In genomic region chr4:151014521-151015457, GRCh38 we compare ENCODE assay signal across 8 cellular contexts. TPM values are rescaled to one million over a fixed set of nuclear protein-coding genes. Genes with fewer than 3 reads are reported as not detected.
DNase-seq lines count a peak whose midpoint lies in the region; ATAC-seq, FAIRE-seq and TF ChIP-seq lines count a peak whose summit lies in the region.

Gene LRBA, minus strand, starts transcription at chr4:151015284. Its CDS starts 642 bp downstream, at chr4:151014642.

- peak within 1 kb of the TSS; percentile 58 for H3K9ac ChIP-seq in fibroblast of lung (ENCODE audit: insufficient read depth, low read length)

- peaks cover 22 to 37% (median 32%) of the 10 kb centered on the region in 7 donors for H3K4me1 Mint-ChIP-seq in naive thymus-derived CD4-positive, alpha-beta T cell
- peaks cover 32% of the 10 kb centered on the region for H3K4me1 Mint-ChIP-seq in stimulated activated memory B cell treated with anti-CD40 and anti-IgM and Interleukin-4, amounts not matched to agents 10 μg/mL and 1 μg/mL and 100 μg/mL, for 72 hours

- intact Hi-C loops in naive thymus-derived CD4-positive, alpha-beta T cell (cut with micrococcal nuclease) = loop anchor here (1.0 to 10.0 kb wide), 13 partner anchors 18 to 1765 kb away; partner anchors contain the start of genes GATB (in 2 of the 2), RPS3A (in 2 of the 2), TMEM154 (in 2 of the 2) and ARFIP1 (in 1 of the 2)

- H3K4me3 Mint-ChIP-seq in naive thymus-derived CD4-positive, alpha-beta T cell = peak within 1 kb of the TSS; percentile 95 to 100 (median 99)
- H3K4me3 Mint-ChIP-seq in stimulated activated memory B cell treated with anti-CD40 and anti-IgM and Interleukin-4, amounts not matched to agents 10 μg/mL and 1 μg/mL and 100 μg/mL, for 72 hours = peak within 1 kb of the TSS; percentile 99

- ATAC-seq in GM21786 (IDR thresholded peaks at IDR 0.05; ENCODE audit: unreplicated experiment) = peak; percentile 62
- ATAC-seq in naive thymus-derived CD4-positive, alpha-beta T cell = peak; percentile 86
- ATAC-seq in stimulated activated memory B cell treated with anti-CD40 and anti-IgM and Interleukin-4, amounts not matched to agents 10 μg/mL and 1 μg/mL and 100 μg/mL, for 72 hours = peak; percentile 92

- no peaks in the 10 kb centered on the region for H3K27me3 ChIP-seq in fibroblast of lung (ENCODE audit: control insufficient read depth, insufficient read depth, low read length)
- H3K27me3 ChIP-seq in naive thymus-derived CD4-positive, alpha-beta T cell (ENCODE audit: control insufficient read depth in 2 of 2, insufficient read depth in 2 of 2, low read length in 2 of 2) = no peaks in the 10 kb centered on the region

- DNase-seq in DMS153 treated with DMSO at 0.1 percent for 48 hours (lab: John Stamatoyannopoulos, UW; ENCODE audit: unreplicated experiment) (peak; percentile 91), RCC 7860 (ENCODE audit: low spot score) (peak; percentile 34), activated T-helper 1 cell treated with Interleukin-2 at 50 U/mL for 16 hours (ENCODE audit: low read depth) (peak; percentile 73), fibroblast of lung (ENCODE audit: low read depth in 2 of 2) (peak; percentile 39 to 45)
- peak; percentile 58 to 86 (median 84) for DNase-seq in naive thymus-derived CD4-positive, alpha-beta T cell

- TF ChIP-seq CTCF in fibroblast of lung (conservative IDR thresholded peaks at IDR 0.05 in 1 of 2, IDR thresholded peaks at IDR 0.05 in 1 of 2; ENCODE audit: low read depth in 1 of 2, low read length in 2 of 2) = no peak

- CTCF ChIA-PET in naive thymus-derived CD4-positive, alpha-beta T cell (lab: Charles Lee) = no interaction called here

- no peaks in the 10 kb centered on the region for H3K9me3 Mint-ChIP-seq in naive thymus-derived CD4-positive, alpha-beta T cell
- H3K9me3 Mint-ChIP-seq in stimulated activated memory B cell treated with anti-CD40 and anti-IgM and Interleukin-4, amounts not matched to agents 10 μg/mL and 1 μg/mL and 100 μg/mL, for 72 hours = no peaks in the 10 kb centered on the region

- POLR2A ChIA-PET in naive thymus-derived CD4-positive, alpha-beta T cell (lab: Charles Lee) = interaction anchor here (0.6 to 4.9 kb wide), 7 partner anchors 10 to 1665 kb away, joined by 3 to 36 read pairs (median 3); partner anchors contain the start of genes RPS3A and TMEM154

- H3K36me3 Mint-ChIP-seq in naive thymus-derived CD4-positive, alpha-beta T cell = peaks cover 0 to 9% (median 3%) of the 10 kb centered on the region in 5 donors
- H3K36me3 Mint-ChIP-seq in stimulated activated memory B cell treated with anti-CD40 and anti-IgM and Interleukin-4, amounts not matched to agents 10 μg/mL and 1 μg/mL and 100 μg/mL, for 72 hours = no peaks in the 10 kb centered on the region

- H3K27ac ChIP-seq in KOPT-K1 (ENCODE audit: low read depth, low read length, poor library complexity, severe bottlenecking) = peak within 1 kb of the TSS; percentile 89
- H3K27ac ChIP-seq in fibroblast of lung (ENCODE audit: insufficient read depth, low read length) = peak within 1 kb of the TSS; percentile 65
- H3K27ac ChIP-seq in naive thymus-derived CD4-positive, alpha-beta T cell (ENCODE audit: low read depth, low read length) = peak within 1 kb of the TSS; percentile 97

- H3K4me3 ChIP-seq in fibroblast of lung (replicated peaks in 1 of 4; ENCODE audit: control extremely low read depth in 1 of 4, insufficient read depth in 1 of 4, low read depth in 3 of 4, low read length in 4 of 4) = peak within 1 kb of the TSS; percentile 72 to 99 (median 84)
- H3K4me3 ChIP-seq in naive thymus-derived CD4-positive, alpha-beta T cell (ENCODE audit: low read length) = peak within 1 kb of the TSS; percentile 99

- H3K9me3 ChIP-seq in KOPT-K1 (ENCODE audit: insufficient read depth, low read length, poor library complexity, severe bottlenecking) (no peaks in the 10 kb centered on the region), fibroblast of lung (ENCODE audit: control insufficient read depth, insufficient read depth, low read depth, low read length) (no peaks in the 10 kb centered on the region)
- H3K9me3 ChIP-seq in naive thymus-derived CD4-positive, alpha-beta T cell (ENCODE audit: control insufficient read depth in 2 of 3, low read length in 3 of 3) = no peaks in the 10 kb centered on the region

- H3K27ac Mint-ChIP-seq in naive thymus-derived CD4-positive, alpha-beta T cell = peak within 1 kb of the TSS; percentile 90 to 100 (median 98)
- H3K27ac Mint-ChIP-seq in stimulated activated memory B cell treated with anti-CD40 and anti-IgM and Interleukin-4, amounts not matched to agents 10 μg/mL and 1 μg/mL and 100 μg/mL, for 72 hours = peak within 1 kb of the TSS; percentile 89

- H3K36me3 ChIP-seq in KOPT-K1 (ENCODE audit: insufficient read depth, low read length) (0 out of 2 replicates have a peak, but pooled peaks cover 9% of the 10 kb centered on the region), fibroblast of lung (ENCODE audit: control insufficient read depth, insufficient read depth, low read length) (no peaks in the 10 kb centered on the region)
- H3K36me3 ChIP-seq in naive thymus-derived CD4-positive, alpha-beta T cell (ENCODE audit: control insufficient read depth in 2 of 3, insufficient read depth in 3 of 3, low read length in 3 of 3) = peaks cover 0 to 11% (median 0%) of the 10 kb centered on the region in 3 experiments

- FAIRE-seq in RCC 7860 (lab: Jason Lieb, UNC) = no peak

- no peaks in the 10 kb centered on the region for H3K27me3 Mint-ChIP-seq in naive thymus-derived CD4-positive, alpha-beta T cell
- no peaks in the 10 kb centered on the region for H3K27me3 Mint-ChIP-seq in stimulated activated memory B cell treated with anti-CD40 and anti-IgM and Interleukin-4, amounts not matched to agents 10 μg/mL and 1 μg/mL and 100 μg/mL, for 72 hours

- no peaks in the 10 kb centered on the region for H3K4me1 ChIP-seq in fibroblast of lung (ENCODE audit: control insufficient read depth, extremely low read depth, insufficient read depth, low read length)
- peaks cover 18 to 32% of the 10 kb centered on the region in 2 donors for H3K4me1 ChIP-seq in naive thymus-derived CD4-positive, alpha-beta T cell (ENCODE audit: control insufficient read depth in 2 of 2, insufficient read depth in 2 of 2, low read length in 2 of 2)

- H3K4me2 ChIP-seq in fibroblast of lung (ENCODE audit: extremely low read depth, insufficient read depth, low read length) = peak within 1 kb of the TSS; percentile 97

- peak within 1 kb of the TSS; percentile 95 for H2AFZ ChIP-seq in fibroblast of lung (ENCODE audit: low read length)

- H4K20me1 ChIP-seq in fibroblast of lung (ENCODE audit: control insufficient read depth, extremely low read depth, insufficient read depth, low read length) = no peaks in the 10 kb centered on the region

- peaks cover 2% of the 10 kb centered on the region for H3K79me2 ChIP-seq in fibroblast of lung (ENCODE audit: control insufficient read depth, insufficient read depth, low read length)

RNA-seq across cellular contexts. Expression of gene LRBA, which starts in this region (rescaled TPM):
- total RNA-seq in fibroblast of lung = 26.7 and 36.7 TPM in 2 replicates
- polyA plus RNA-seq in fibroblast of lung = 16.4 and 21.0 TPM in 2 replicates
- 13.1 and 13.9 TPM in 2 replicates for polyA plus RNA-seq in fibroblast of lung (2012)
- 29.0 and 34.0 TPM in 2 replicates for polyA minus RNA-seq in fibroblast of lung (ENCODE audit: low replicate concordance)
- total RNA-seq in naive thymus-derived CD4-positive, alpha-beta T cell = 10 to 100 TPM; 51.2 to 71.4 (median 62.9) TPM
- polyA plus RNA-seq in naive thymus-derived CD4-positive, alpha-beta T cell = 10 to 100 TPM; 20.8 to 23.9 TPM

Comparison
In these comparisons a context has a peak if more than half of its experiments do, and no peak if none do; other contexts are left out.
1. Peak in every context shown above with its lines: DNase-seq, ATAC-seq, H3K4me3 ChIP-seq and H3K27ac ChIP-seq.
2. DNase-seq: peak in every context shown above with its lines; median percentile 91 in DMS153 treated with DMSO at 0.1 percent for 48 hours; 84 in naive thymus-derived CD4-positive, alpha-beta T cell; 73 in activated T-helper 1 cell treated with Interleukin-2 at 50 U/mL for 16 hours; 42 in fibroblast of lung; 34 in RCC 7860.